12 cellular contexts compared by ENCODE assay signal in genomic region chr11:65883786-65884715, GRCh38. TPM values are rescaled to one million over a fixed set of nuclear protein-coding genes. Genes with fewer than 3 reads are reported as not detected.
DNase-seq lines count a peak whose midpoint lies in the region; ATAC-seq, FAIRE-seq and TF ChIP-seq lines count a peak whose summit lies in the region.
"Had no signal": no experiment of that assay in that cellular context is flagged by ENCODE, and none has a peak within 500 bp of the region (broad histone marks: within the 10 kb centered on the region; RNA-seq: fewer than 3 reads in every experiment).

No MANE protein-coding gene starts in this region.

- H3F3A ChIP-seq in PC-3 (ENCODE audit: low read length, unreplicated experiment) = no peaks in the 10 kb centered on the region

- H3K36me3 Mint-ChIP-seq in astrocyte (ENCODE audit: low read depth, unreplicated experiment) = peaks cover 14% of the 10 kb centered on the region
- H3K36me3 Mint-ChIP-seq in natural killer cell treated with Interleukin-12 subunit alpha and Interleukin-12 subunit beta and Interleukin-15 and Interleukin-18, amount 100 ng/mL, for 72 hours = peaks cover 7% of the 10 kb centered on the region

- no peaks in the 10 kb centered on the region for H3K27me3 ChIP-seq in BLaER1 treated with 17β-estradiol and CSF1 and Interleukin-3, amounts not matched to agents 10 nM and 100 nM
- H3K27me3 ChIP-seq in DND-41 (ENCODE audit: insufficient read depth, low read length, poor library complexity) (no peaks in the 10 kb centered on the region), astrocyte (ENCODE audit: insufficient read depth, low read length) (no peaks in the 10 kb centered on the region), PC-3 (ENCODE audit: low read length) (no peaks in the 10 kb centered on the region)
- H3K27me3 ChIP-seq: brain microvascular endothelial cell, gastrocnemius medialis, right atrium auricular region had no signal

- peak overlapping the region in 6 of 11 experiments; percentile 1 to 43 (median 22); a peak in 3 of 22 replicates for H3K9ac ChIP-seq in BLaER1 treated with 17β-estradiol and CSF1 and Interleukin-3, amounts not matched to agents 10 nM and 100 nM
- H3K9ac ChIP-seq in DND-41 (ENCODE audit: low read depth, low read length) (no peak overlapping the region), astrocyte (ENCODE audit: low read length) (no peak overlapping the region), PC-3 (ENCODE audit: low read length) (no peak overlapping the region)

- no peak overlapping the region for H2AFZ ChIP-seq in DND-41 (ENCODE audit: low read depth, low read length)
- no peak overlapping the region for H2AFZ ChIP-seq in astrocyte (ENCODE audit: low read depth, low read length)
- H2AFZ ChIP-seq in PC-3 (ENCODE audit: low read length) = no peak overlapping the region

- H3K4me2 ChIP-seq in BLaER1 treated with 17β-estradiol and CSF1 and Interleukin-3, amounts not matched to agents 10 nM and 100 nM = peak overlapping the region in 9 of 11 experiments; percentile 23 to 98 (median 79); a peak in 15 of 22 replicates
- 0 out of 2 replicates have a peak overlapping the region, but pooled peaks have one; percentile 41 for H3K4me2 ChIP-seq in DND-41 (ENCODE audit: insufficient read depth, low read length)
- H3K4me2 ChIP-seq in astrocyte (ENCODE audit: low read length) = no peak overlapping the region
- H3K4me2 ChIP-seq in PC-3 (ENCODE audit: low read length) = no peak overlapping the region

- H3K27ac Mint-ChIP-seq in astrocyte (ENCODE audit: unreplicated experiment) = peak overlapping the region; percentile 27
- peak overlapping the region; percentile 41 to 77 for H3K27ac Mint-ChIP-seq in natural killer cell treated with Interleukin-12 subunit alpha and Interleukin-12 subunit beta and Interleukin-15 and Interleukin-18, amount 100 ng/mL, for 72 hours

- no peak for DNase-seq in DND-41
- DNase-seq in astrocyte (ENCODE audit: low read depth) = no peak
- no peak for DNase-seq in natural killer cell treated with Interleukin-12 subunit alpha and Interleukin-12 subunit beta and Interleukin-15 and Interleukin-18, amount 100 ng/mL, for 72 hours (ENCODE audit: low spot score)
- no peak for DNase-seq in NCI-H2227 (lab: John Stamatoyannopoulos, UW; ENCODE audit: unreplicated experiment)
- DNase-seq in PC-3 = no peak
- no peak for DNase-seq in NCI-H82 (lab: John Stamatoyannopoulos, UW)
- DNase-seq in RPMI8226 = no peak
- DNase-seq: brain microvascular endothelial cell had no signal

- 0 out of 22 replicates have a peak overlapping the region, but pooled peaks of 1 of the 11 experiments have one; percentile 4 for H3K27ac ChIP-seq in BLaER1 treated with 17β-estradiol and CSF1 and Interleukin-3, amounts not matched to agents 10 nM and 100 nM
- H3K27ac ChIP-seq in DND-41 (ENCODE audit: low read length) (peak overlapping the region; percentile 8; the same call in 1 of the 2 replicates), astrocyte (ENCODE audit: low read depth, low read length) (no peak overlapping the region), PC-3 (ENCODE audit: low read length) (no peak overlapping the region)
- H3K27ac ChIP-seq: brain microvascular endothelial cell, gastrocnemius medialis had no signal

- no peak for FAIRE-seq in astrocyte (lab: Jason Lieb, UNC)

- POLR2A ChIA-PET in PC-3 (lab: Charles Lee; ENCODE audit: unreplicated experiment) = no interaction called here

- H3K4me1 Mint-ChIP-seq in astrocyte (ENCODE audit: low read depth, unreplicated experiment) = peaks cover 13% of the 10 kb centered on the region
- H3K4me1 Mint-ChIP-seq in natural killer cell treated with Interleukin-12 subunit alpha and Interleukin-12 subunit beta and Interleukin-15 and Interleukin-18, amount 100 ng/mL, for 72 hours (ENCODE audit: low read depth in 2 of 2) = peaks cover 59 to 66% of the 10 kb centered on the region in 2 donors

- H3K4me1 ChIP-seq in BLaER1 treated with 17β-estradiol and CSF1 and Interleukin-3, amounts not matched to agents 10 nM and 100 nM = peaks cover 68 to 83% (median 78%) of the 10 kb centered on the region in 10 experiments
- H3K4me1 ChIP-seq in DND-41 (ENCODE audit: insufficient read depth, low read length) = peaks cover 45% of the 10 kb centered on the region
- H3K4me1 ChIP-seq in astrocyte (ENCODE audit: insufficient read depth, low read length) = peaks cover 35% of the 10 kb centered on the region
- H3K4me1 ChIP-seq in PC-3 (ENCODE audit: insufficient read depth, low read length) = peaks cover 18% of the 10 kb centered on the region

- TF ChIP-seq CTCF in DND-41 (IDR thresholded peaks at IDR 0.05; ENCODE audit: borderline replicate concordance, extremely low read depth, low read length, poor library complexity, severe bottlenecking) (no peak), astrocyte (IDR thresholded peaks at IDR 0.05; ENCODE audit: insufficient read depth, low read depth, low read length) (no peak), PC-3 (conservative IDR thresholded peaks at IDR 0.05; ENCODE audit: low read depth, low read length) (no peak)

- no peak for ATAC-seq in DND-41 (ENCODE audit: insufficient read depth, low read depth)
- ATAC-seq in natural killer cell treated with Interleukin-12 subunit alpha and Interleukin-12 subunit beta and Interleukin-15 and Interleukin-18, amount 100 ng/mL, for 72 hours = no peak
- no peak for ATAC-seq in PC-3

- no peak overlapping the region for H3K4me3 ChIP-seq in BLaER1 treated with 17β-estradiol and CSF1 and Interleukin-3, amounts not matched to agents 10 nM and 100 nM
- H3K4me3 ChIP-seq in DND-41 (ENCODE audit: low read depth in 1 of 2, low read length in 2 of 2) (no peak overlapping the region), astrocyte (ENCODE audit: insufficient read depth, low read depth, low read length) (no peak overlapping the region), PC-3 (ENCODE audit: low read length) (no peak overlapping the region)
- H3K4me3 ChIP-seq: gastrocnemius medialis, right atrium auricular region had no signal

- CTCF ChIA-PET in PC-3 (lab: Charles Lee) = interaction anchor here (0.6 to 2.0 kb wide), 7 partner anchors 18 to 386 kb away, joined by 4 to 14 read pairs (median 6); partner anchors contain the start of gene MUS81

- H4K20me1 ChIP-seq in BLaER1 treated with 17β-estradiol and CSF1 and Interleukin-3, amounts not matched to agents 10 nM and 100 nM = peaks cover 0 to 58% (median 28%) of the 10 kb centered on the region in 11 experiments; a peak in 16 of 22 replicates
- peaks cover 15% of the 10 kb centered on the region for H4K20me1 ChIP-seq in DND-41 (ENCODE audit: insufficient read depth, low read length)
- H4K20me1 ChIP-seq in astrocyte (ENCODE audit: insufficient read depth, low read length) = peaks cover 41% of the 10 kb centered on the region
- H4K20me1 ChIP-seq in PC-3 (ENCODE audit: low read length) = no peaks in the 10 kb centered on the region

- no peaks in the 10 kb centered on the region for H3K9me3 Mint-ChIP-seq in astrocyte (ENCODE audit: unreplicated experiment)
- H3K9me3 Mint-ChIP-seq in natural killer cell treated with Interleukin-12 subunit alpha and Interleukin-12 subunit beta and Interleukin-15 and Interleukin-18, amount 100 ng/mL, for 72 hours = no peaks in the 10 kb centered on the region

- no peaks in the 10 kb centered on the region for H3K27me3 Mint-ChIP-seq in astrocyte (ENCODE audit: low read depth, unreplicated experiment)
- no peaks in the 10 kb centered on the region for H3K27me3 Mint-ChIP-seq in natural killer cell treated with Interleukin-12 subunit alpha and Interleukin-12 subunit beta and Interleukin-15 and Interleukin-18, amount 100 ng/mL, for 72 hours

- H3K4me3 Mint-ChIP-seq in astrocyte (ENCODE audit: unreplicated experiment) = peak overlapping the region; percentile 34
- H3K4me3 Mint-ChIP-seq in natural killer cell treated with Interleukin-12 subunit alpha and Interleukin-12 subunit beta and Interleukin-15 and Interleukin-18, amount 100 ng/mL, for 72 hours = no peak overlapping the region

- H3K9me2 ChIP-seq in PC-3 (replicated peaks; ENCODE audit: low read length) = no peaks in the 10 kb centered on the region

- peaks cover 45 to 60% (median 50%) of the 10 kb centered on the region in 11 experiments for H3K36me3 ChIP-seq in BLaER1 treated with 17β-estradiol and CSF1 and Interleukin-3, amounts not matched to agents 10 nM and 100 nM
- H3K36me3 ChIP-seq in DND-41 (ENCODE audit: insufficient read depth, low read length) = peaks cover 57% of the 10 kb centered on the region
- H3K36me3 ChIP-seq in astrocyte (ENCODE audit: insufficient read depth, low read length) = peaks cover 14% of the 10 kb centered on the region
- H3K36me3 ChIP-seq in PC-3 (ENCODE audit: low read depth, low read length) = peaks cover 37% of the 10 kb centered on the region

- BruUV-seq in PC-3 (replicated peaks; lab: Mats Ljungman, UMichigan) = no TSS peak

- intact Hi-C loops in PC-3 (cut with micrococcal nuclease) = loop anchor here (1.0 kb wide), 1 partner anchor 105 kb away; no protein-coding TSS in a partner anchor

- peaks cover 21% of the 10 kb centered on the region for H3K79me2 ChIP-seq in DND-41 (ENCODE audit: insufficient read depth, low read length)
- peaks cover 36% of the 10 kb centered on the region for H3K79me2 ChIP-seq in astrocyte (ENCODE audit: insufficient read depth, low read length)
- peaks cover 36% of the 10 kb centered on the region for H3K79me2 ChIP-seq in PC-3 (ENCODE audit: low read length)

- H3K9me3 ChIP-seq in BLaER1 treated with 17β-estradiol and CSF1 and Interleukin-3, amounts not matched to agents 10 nM and 100 nM (replicated peaks in 1 of 11) = no peaks in the 10 kb centered on the region
- no peaks in the 10 kb centered on the region for H3K9me3 ChIP-seq in DND-41 (ENCODE audit: insufficient read depth, low read length, severe bottlenecking)
- H3K9me3 ChIP-seq in astrocyte (ENCODE audit: insufficient read depth, low read depth, low read length) = no peaks in the 10 kb centered on the region
- no peaks in the 10 kb centered on the region for H3K9me3 ChIP-seq in PC-3 (ENCODE audit: low read length)
- H3K9me3 ChIP-seq: gastrocnemius medialis, right atrium auricular region had no signal

RNA-seq across cellular contexts. Expression of gene FIBP, which starts 4.2 kb away (rescaled TPM):
- total RNA-seq in astrocyte = 67.4 and 68.7 TPM in 2 replicates
- total RNA-seq in natural killer cell treated with Interleukin-12 subunit alpha and Interleukin-12 subunit beta and Interleukin-15 and Interleukin-18, amount 100 ng/mL, for 72 hours = 100 to 1,000 TPM in 1 of 2 donors, 10 to 100 TPM in 1; 76.6 to 157 TPM
- 221 TPM in 2 replicates for total RNA-seq in PC-3 (2014; rRNA removed)

RNA-seq across cellular contexts. Expression of gene CTSW, which starts 4.4 kb away (rescaled TPM):
- total RNA-seq in astrocyte (not detected in 2 replicates), PC-3 (2014; rRNA removed) (0.11 TPM in 1 of 2 replicates, not detected in the other)
- 100 to 1,000 TPM; 124 to 886 TPM for total RNA-seq in natural killer cell treated with Interleukin-12 subunit alpha and Interleukin-12 subunit beta and Interleukin-15 and Interleukin-18, amount 100 ng/mL, for 72 hours
- total RNA-seq: H7 had no signal

RNA-seq across cellular contexts. Expression of gene CCDC85B, which starts 6.4 kb away (rescaled TPM):
- total RNA-seq in astrocyte = 29.9 and 31.4 TPM in 2 replicates
- 10 to 100 TPM; 44.6 to 89.8 TPM for total RNA-seq in natural killer cell treated with Interleukin-12 subunit alpha and Interleukin-12 subunit beta and Interleukin-15 and Interleukin-18, amount 100 ng/mL, for 72 hours
- 207 and 280 TPM in 2 replicates for total RNA-seq in PC-3 (2014; rRNA removed)

RNA-seq across cellular contexts. Expression of gene EFEMP2, which starts 11.5 kb away (rescaled TPM):
- total RNA-seq in astrocyte (97.3 and 119 TPM in 2 replicates), PC-3 (2014; rRNA removed) (2.6 and 4.5 TPM in 2 replicates)
- total RNA-seq in natural killer cell treated with Interleukin-12 subunit alpha and Interleukin-12 subunit beta and Interleukin-15 and Interleukin-18, amount 100 ng/mL, for 72 hours = 10 to 100 TPM in 1 of 2 donors, 1 to 10 TPM in 1; 7.5 to 10.6 TPM

RNA-seq across cellular contexts. Expression of gene FOSL1, which starts 16.1 kb away (rescaled TPM):
- 24.5 and 37.9 TPM in 2 replicates for total RNA-seq in astrocyte
- total RNA-seq in natural killer cell treated with Interleukin-12 subunit alpha and Interleukin-12 subunit beta and Interleukin-15 and Interleukin-18, amount 100 ng/mL, for 72 hours = 10 to 100 TPM in 1 of 2 donors, 1 to 10 TPM in 1; 7.9 to 18.1 TPM
- total RNA-seq in PC-3 (2014; rRNA removed) = 656 and 851 TPM in 2 replicates

Comparison
In these comparisons a context has a peak if more than half of its experiments do, and no peak if none do; other contexts are left out.
1. H3K4me2 ChIP-seq: peak in BLaER1 treated with 17β-estradiol and CSF1 and Interleukin-3, amounts not matched to agents 10 nM and 100 nM (9 of 11) and DND-41 (single experiment); none in astrocyte (single experiment) and PC-3 (single experiment).
2. H3K9ac ChIP-seq: peak in BLaER1 treated with 17β-estradiol and CSF1 and Interleukin-3, amounts not matched to agents 10 nM and 100 nM (6 of 11); none in DND-41 (single experiment), astrocyte (single experiment) and PC-3 (single experiment).
3. RNA of gene CTSW, which starts 4.4 kb away (total RNA-seq): 124 to 886 TPM in natural killer cell treated with Interleukin-12 subunit alpha and Interleukin-12 subunit beta and Interleukin-15 and Interleukin-18, amount 100 ng/mL, for 72 hours; 0.11 TPM in PC-3 and not detected in astrocyte; every median in the first group is over 100 times any median in the second.